ENCODE assay signal across 10 cellular contexts in genomic region chr2:174673876-174674275, GRCh38.
"Had no signal": no experiment of that assay in that cellular context is flagged by ENCODE, and none has a peak within 500 bp of the region (broad histone marks: within the 10 kb centered on the region; RNA-seq: fewer than 3 reads in every experiment).

No MANE protein-coding gene starts in this region.

- H3K27ac ChIP-seq: colonic mucosa, stomach had no signal

- H3K27me3 Mint-ChIP-seq: activated T-cell treated with anti-CD3 and anti-CD28 coated beads, Interleukin-2, amount 50 U/mL, for 24 hours had no signal

- H3K4me3 ChIP-seq: breast epithelium, colonic mucosa, skin epidermis, stomach had no signal

- H3K9me3 ChIP-seq: colonic mucosa had no signal

- DNase-seq: activated effector memory CD4-positive, alpha-beta T cell treated with anti-CD3 and anti-CD28 coated beads, Interleukin-2, amount 50 U/mL, for 16 hours; activated T-cell treated with anti-CD3 and anti-CD28 coated beads, Interleukin-2, amount 50 U/mL, for 24 hours; colonic mucosa; effector CD4-positive, alpha-beta T cell; retina; stomach had no signal

- H3K27ac Mint-ChIP-seq: activated naive CD4-positive, alpha-beta T cell treated with anti-CD3 and anti-CD28 coated beads, Interleukin-2, amount 50 U/mL, for 72 hours; activated T-cell treated with anti-CD3 and anti-CD28 coated beads, Interleukin-2, amount 50 U/mL, for 24 hours; T-helper 2 cell treated with Interferon-gamma antibody and Interleukin-4, amounts not matched to agents 5 μg/mL and 100 μg/mL, for 36 hours had no signal

- H3K4me3 Mint-ChIP-seq: activated T-cell treated with anti-CD3 and anti-CD28 coated beads, Interleukin-2, amount 50 U/mL, for 24 hours; T-helper 2 cell treated with Interferon-gamma antibody and Interleukin-4, amounts not matched to agents 5 μg/mL and 100 μg/mL, for 36 hours had no signal

- ATAC-seq: activated naive CD4-positive, alpha-beta T cell treated with anti-CD3 and anti-CD28 coated beads, Interleukin-2, amount 50 U/mL, for 72 hours had no signal

- H3K27me3 ChIP-seq: breast epithelium, colonic mucosa, stomach had no signal

- H3K4me1 ChIP-seq: breast epithelium, colonic mucosa had no signal

- H3K36me3 ChIP-seq: breast epithelium, colonic mucosa had no signal
